8 cellular contexts compared by ENCODE assay signal in the genomic region with DNA sequence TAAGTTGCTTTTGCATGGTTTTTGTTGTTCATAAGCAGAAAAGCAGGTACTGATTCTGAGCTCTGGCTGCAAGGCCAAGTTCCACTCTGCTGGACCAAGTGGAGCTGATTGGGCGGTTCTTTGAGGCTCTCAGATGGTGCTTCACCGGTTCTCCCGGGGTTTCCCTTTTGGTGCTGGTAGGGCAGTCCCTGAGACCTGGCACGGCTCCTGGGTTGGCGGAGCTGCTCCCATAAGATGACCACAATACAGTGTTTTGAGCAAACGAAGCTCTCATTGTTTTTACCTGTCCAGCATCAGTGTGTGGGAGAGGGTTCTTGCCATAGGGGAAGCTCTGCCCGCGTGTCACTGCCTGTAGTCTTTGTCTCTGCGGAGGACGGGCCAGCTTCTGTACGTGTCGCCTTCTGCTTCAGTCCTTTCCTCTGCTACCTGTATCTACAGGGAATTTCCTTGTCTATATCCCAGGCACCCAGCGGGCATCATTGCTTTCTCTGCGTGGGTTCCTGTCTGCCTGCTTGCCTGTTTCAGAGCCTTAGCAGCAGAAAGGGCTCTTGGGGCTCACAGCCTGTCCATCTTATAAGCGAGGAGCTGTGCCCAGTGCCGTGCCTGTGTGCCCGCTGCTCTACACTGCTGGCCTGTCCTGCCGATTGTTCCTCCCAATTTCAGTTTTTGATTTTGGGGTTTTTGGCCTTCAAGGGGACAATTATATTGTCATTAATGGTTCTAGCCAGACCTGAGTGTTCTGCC. TPM values are rescaled to one million over a fixed set of nuclear protein-coding genes. Genes with fewer than 3 reads are reported as not detected.
DNase-seq lines count a peak whose midpoint lies in the region; ATAC-seq and TF ChIP-seq lines count a peak whose summit lies in the region.

No MANE protein-coding gene starts in this region.

- TF ChIP-seq EP300 in upper lobe of left lung (IDR thresholded peaks at IDR 0.05) = no peak

- DNase-seq in heart left ventricle = no peak
- DNase-seq in right atrium auricular region (ENCODE audit: low spot score) = no peak
- no peak for DNase-seq in activated naive CD4-positive, alpha-beta T cell treated with anti-CD3 and anti-CD28 coated beads, Interleukin-2, amount 50 U/mL, for 72 hours (ENCODE audit: low spot score in 2 of 2)
- no peak for DNase-seq in kidney epithelial cell (ENCODE audit: low read depth)
- peak in 1 of 2 donors; percentile 76 for DNase-seq in upper lobe of left lung
- DNase-seq in NCI-H146 (lab: John Stamatoyannopoulos, UW) = no peak

- H3K27me3 ChIP-seq in heart left ventricle (no peaks in the 10 kb centered on the region), right atrium auricular region (no peaks in the 10 kb centered on the region), kidney epithelial cell (ENCODE audit: control insufficient read depth, insufficient read depth, low read length) (no peaks in the 10 kb centered on the region), upper lobe of left lung (no peaks in the 10 kb centered on the region)

- H3K27ac Mint-ChIP-seq in activated naive CD4-positive, alpha-beta T cell treated with anti-CD3 and anti-CD28 coated beads, Interleukin-2, amount 50 U/mL, for 72 hours = peak overlapping the region; percentile 82 to 99

- 38 to 45% (median 42%) methylated on average over 18 of the region's 18 CpGs for WGBS in heart left ventricle, 4 donors
- 42 to 55% methylated on average over 18 of the region's 18 CpGs for WGBS in upper lobe of left lung, 2 donors

- H3K4me3 ChIP-seq in heart left ventricle (peak overlapping the region in 9 of 12 donors; percentile 17 to 99 (median 90)), right atrium auricular region (peak overlapping the region in 1 of 2 donors; percentile 88), kidney epithelial cell (ENCODE audit: low read depth, low read length) (peak overlapping the region; percentile 70), upper lobe of left lung (peak overlapping the region in 3 of 4 donors; percentile 84 to 99 (median 98))

- no peak for ATAC-seq in heart left ventricle
- ATAC-seq in activated naive CD4-positive, alpha-beta T cell treated with anti-CD3 and anti-CD28 coated beads, Interleukin-2, amount 50 U/mL, for 72 hours = peak in 1 of 2 donors; percentile 12
- no peak for ATAC-seq in upper lobe of left lung (ENCODE audit: low FRiP score in 2 of 2)
- no peak for ATAC-seq in GM21360 (IDR thresholded peaks at IDR 0.05; ENCODE audit: unreplicated experiment)
- no peak for ATAC-seq in GM21526 (IDR thresholded peaks at IDR 0.05; ENCODE audit: low FRiP score, unreplicated experiment)

- no peaks in the 10 kb centered on the region for H3K9me3 Mint-ChIP-seq in activated naive CD4-positive, alpha-beta T cell treated with anti-CD3 and anti-CD28 coated beads, Interleukin-2, amount 50 U/mL, for 72 hours

- TF ChIP-seq CTCF in heart left ventricle (IDR thresholded peaks at IDR 0.05) = no peak
- TF ChIP-seq CTCF in right atrium auricular region (IDR thresholded peaks at IDR 0.05) = no peak
- no peak for TF ChIP-seq CTCF in kidney epithelial cell (IDR thresholded peaks at IDR 0.05; ENCODE audit: insufficient read depth, low read length, poor library complexity, severe bottlenecking)
- TF ChIP-seq CTCF in upper lobe of left lung (IDR thresholded peaks at IDR 0.05) = no peak

- intact Hi-C loops in heart left ventricle (cut with DNase I) = no loop called here

- TF ChIP-seq POLR2A in heart left ventricle (IDR thresholded peaks at IDR 0.05) = no peak
- TF ChIP-seq POLR2A in upper lobe of left lung (IDR thresholded peaks at IDR 0.05) = no peak

- H3K4me1 ChIP-seq in heart left ventricle = peaks cover 12 to 62% (median 48%) of the 10 kb centered on the region in 12 donors
- peaks cover 0 to 55% of the 10 kb centered on the region in 2 donors for H3K4me1 ChIP-seq in right atrium auricular region
- peaks cover 42 to 59% (median 48%) of the 10 kb centered on the region in 4 donors for H3K4me1 ChIP-seq in upper lobe of left lung

- no peaks in the 10 kb centered on the region for H3K9me3 ChIP-seq in heart left ventricle
- no peaks in the 10 kb centered on the region for H3K9me3 ChIP-seq in right atrium auricular region
- H3K9me3 ChIP-seq in upper lobe of left lung = no peaks in the 10 kb centered on the region

- H3K27ac ChIP-seq in heart left ventricle (no peak overlapping the region), right atrium auricular region (no peak overlapping the region), upper lobe of left lung (peak overlapping the region in 1 of 4 donors; percentile 2)

- H3K36me3 Mint-ChIP-seq in activated naive CD4-positive, alpha-beta T cell treated with anti-CD3 and anti-CD28 coated beads, Interleukin-2, amount 50 U/mL, for 72 hours = peaks cover 38 to 43% of the 10 kb centered on the region in 2 donors

- H3K36me3 ChIP-seq in heart left ventricle (peaks cover 0 to 37% (median 31%) of the 10 kb centered on the region in 9 donors), right atrium auricular region (peaks cover 29% of the 10 kb centered on the region), kidney epithelial cell (ENCODE audit: control insufficient read depth, insufficient read depth, low read length) (peaks cover 2% of the 10 kb centered on the region), upper lobe of left lung (peaks cover 14 to 40% (median 34%) of the 10 kb centered on the region in 4 donors)

RNA-seq across cellular contexts. Expression of gene U2AF2, which starts 2.3 kb away (rescaled TPM):
- total RNA-seq in heart left ventricle = 10 to 100 TPM; 39.9 to 88.1 (median 69.9) TPM
- 100 to 1,000 TPM in 1 of 2 donors, 10 to 100 TPM in 1; 72.7 to 104 TPM for polyA plus RNA-seq in heart left ventricle
- 10 to 100 TPM; 39.0 to 61.0 TPM for total RNA-seq in right atrium auricular region
- total RNA-seq in activated naive CD4-positive, alpha-beta T cell treated with anti-CD3 and anti-CD28 coated beads, Interleukin-2, amount 50 U/mL, for 72 hours = 100 to 1,000 TPM; 270 to 312 TPM
- total RNA-seq in kidney epithelial cell = 153 and 164 TPM in 2 replicates
- total RNA-seq in upper lobe of left lung = 100 to 1,000 TPM in 4 of 6 donors, 10 to 100 TPM in 2; 57.7 to 294 (median 157) TPM

RNA-seq across cellular contexts. Expression of gene CCDC106, which starts 9.2 kb away (rescaled TPM):
- total RNA-seq in heart left ventricle (10 to 100 TPM; 11.7 to 25.8 (median 16.5) TPM), right atrium auricular region (10 to 100 TPM; 19.1 to 30.0 TPM), kidney epithelial cell (12.0 and 12.2 TPM in 2 replicates), upper lobe of left lung (10 to 100 TPM; 15.3 to 44.0 (median 17.1) TPM)
- 10 to 100 TPM; 11.9 to 27.7 TPM for polyA plus RNA-seq in heart left ventricle
- total RNA-seq in activated naive CD4-positive, alpha-beta T cell treated with anti-CD3 and anti-CD28 coated beads, Interleukin-2, amount 50 U/mL, for 72 hours = 10 to 100 TPM in 1 of 2 donors, 1 to 10 TPM in 1; 2.9 to 13.6 TPM

RNA-seq across cellular contexts. Expression of gene ZNF581, which starts 13.7 kb away (rescaled TPM):
- total RNA-seq in heart left ventricle (10 to 100 TPM in 2 of 9 donors, 1 to 10 TPM in 7; 4.7 to 12.7 (median 7.2) TPM), right atrium auricular region (1 to 10 TPM; 7.5 to 8.6 TPM), kidney epithelial cell (36.9 and 41.8 TPM in 2 replicates), upper lobe of left lung (10 to 100 TPM; 15.6 to 38.8 (median 21.9) TPM)
- 1 to 10 TPM; 5.5 to 9.3 TPM for polyA plus RNA-seq in heart left ventricle
- total RNA-seq in activated naive CD4-positive, alpha-beta T cell treated with anti-CD3 and anti-CD28 coated beads, Interleukin-2, amount 50 U/mL, for 72 hours = 10 to 100 TPM; 39.9 to 40.0 TPM

RNA-seq across cellular contexts. Expression of gene ZNF580, which starts 16.4 kb away (rescaled TPM):
- total RNA-seq in heart left ventricle (10 to 100 TPM; 17.0 to 41.5 (median 21.2) TPM), right atrium auricular region (10 to 100 TPM; 15.3 to 26.2 TPM), kidney epithelial cell (10.1 and 10.4 TPM in 2 replicates), upper lobe of left lung (10 to 100 TPM; 28.1 to 84.1 (median 38.0) TPM)
- 10 to 100 TPM in 1 of 2 donors, 1 to 10 TPM in 1; 8.2 to 18.4 TPM for polyA plus RNA-seq in heart left ventricle
- total RNA-seq in activated naive CD4-positive, alpha-beta T cell treated with anti-CD3 and anti-CD28 coated beads, Interleukin-2, amount 50 U/mL, for 72 hours = 10 to 100 TPM; 18.2 to 33.9 TPM

RNA-seq across cellular contexts. Expression of gene EPN1, which starts 17.9 kb away (rescaled TPM):
- total RNA-seq in heart left ventricle = 100 to 1,000 TPM; 125 to 377 (median 189) TPM
- polyA plus RNA-seq in heart left ventricle = 100 to 1,000 TPM; 177 to 188 TPM
- total RNA-seq in right atrium auricular region = 100 to 1,000 TPM; 179 to 187 TPM
- 10 to 100 TPM; 23.1 to 46.4 TPM for total RNA-seq in activated naive CD4-positive, alpha-beta T cell treated with anti-CD3 and anti-CD28 coated beads, Interleukin-2, amount 50 U/mL, for 72 hours
- 155 and 186 TPM in 2 replicates for total RNA-seq in kidney epithelial cell
- total RNA-seq in upper lobe of left lung = 100 to 1,000 TPM in 4 of 6 donors, 10 to 100 TPM in 2; 59.7 to 357 (median 126) TPM
